Comparison of ENCODE assay signal across 8 cellular contexts in genomic region chr21:42063578-42064521, GRCh38. TPM values are rescaled to one million over a fixed set of nuclear protein-coding genes. Genes with fewer than 3 reads are reported as not detected.
DNase-seq lines count a peak whose midpoint lies in the region; ATAC-seq and TF ChIP-seq lines count a peak whose summit lies in the region.

No MANE protein-coding gene starts in this region.

- POLR2A ChIA-PET in activated B cell treated with CpG ODN at 0.5 μM for 24 hours (lab: Charles Lee), result interaction anchor here (0.6 to 3.3 kb wide), 10 partner anchors 9 to 528 kb away, joined by 3 to 21 read pairs (median 4); partner anchors contain the start of gene ZBTB21

- TF ChIP-seq CTCF in GM13977 (IDR thresholded peaks at IDR 0.05; ENCODE audit: extremely low read depth, insufficient read depth, missing control alignments) (peak; percentile 18), HL-60 (IDR thresholded peaks at IDR 0.05; ENCODE audit: insufficient read depth, low read length) (no peak), activated B cell treated with CpG ODN at 0.5 μM for 24 hours (IDR thresholded peaks at IDR 0.05) (no peak)

- no peaks in the 10 kb centered on the region for H3K9me3 ChIP-seq in effector memory CD4-positive, alpha-beta T cell (ENCODE audit: control insufficient read depth, low read length)

- H3K36me3 Mint-ChIP-seq in activated B cell treated with CpG ODN at 0.5 μM for 24 hours (ENCODE audit: low read depth), result no peaks in the 10 kb centered on the region

- H3K4me3 Mint-ChIP-seq in activated B cell treated with CpG ODN at 0.5 μM for 24 hours, result peak overlapping the region; percentile 77

- ATAC-seq in activated B cell treated with CpG ODN at 0.5 μM for 24 hours (ENCODE audit: low read depth) (peak; percentile 58), HG03095 (IDR thresholded peaks at IDR 0.05; ENCODE audit: unreplicated experiment) (no peak)

- no peaks in the 10 kb centered on the region for H3K27me3 Mint-ChIP-seq in activated B cell treated with CpG ODN at 0.5 μM for 24 hours

- in situ Hi-C loops in GM13977 (cut with MboI; ENCODE audit: low pct_unique_long_range_greater_than_20kb, low sequenced_read_pairs, unreplicated experiment), result no loop called here

- H3K36me3 ChIP-seq in effector memory CD4-positive, alpha-beta T cell (ENCODE audit: control insufficient read depth, insufficient read depth, low read length), result no peaks in the 10 kb centered on the region

- CTCF ChIA-PET in activated B cell treated with CpG ODN at 0.5 μM for 24 hours (lab: Charles Lee), result interaction anchor here (1.3 to 2.0 kb wide), 3 partner anchors 44 to 247 kb away, joined by 4 to 6 read pairs (median 4); partner anchors contain the start of gene PRDM15

- peak overlapping the region; percentile 91 for H3K27ac Mint-ChIP-seq in activated B cell treated with CpG ODN at 0.5 μM for 24 hours

- DNase-seq in GM13977 (ENCODE audit: low spot score), result peak; percentile 64
- peak; percentile 43 to 79 for DNase-seq in HL-60 (ENCODE audit: low read depth in 1 of 2, low spot score in 1 of 2)
- DNase-seq in activated B cell treated with CpG ODN at 0.5 μM for 24 hours, result peak; percentile 53
- DNase-seq in effector memory CD4-positive, alpha-beta T cell, result peak; percentile 17 to 36 (median 36)
- DNase-seq in stimulated activated CD4-positive, alpha-beta T cell treated with anti-CD3 and anti-CD28 coated beads, Interleukin-4, amount 100 ng/mL, for 1 hour, result peak; percentile 60
- no peak for DNase-seq in GOT3 (lab: John Stamatoyannopoulos, UW)
- DNase-seq in NCI-H2029 (lab: John Stamatoyannopoulos, UW), result no peak

- H3K9me3 Mint-ChIP-seq in activated B cell treated with CpG ODN at 0.5 μM for 24 hours, result no peaks in the 10 kb centered on the region

- intact Hi-C loops in activated B cell treated with CpG ODN at 0.5 μM for 24 hours (cut with micrococcal nuclease), result loop anchor here (1.0 to 10.0 kb wide), 10 partner anchors 45 to 832 kb away; partner anchors contain the start of genes MX2 and PRDM15

- H3K4me1 ChIP-seq in effector memory CD4-positive, alpha-beta T cell (ENCODE audit: control insufficient read depth, insufficient read depth, low read length, poor library complexity, severe bottlenecking), result peaks cover 25% of the 10 kb centered on the region

- H3K4me1 Mint-ChIP-seq in activated B cell treated with CpG ODN at 0.5 μM for 24 hours, result peaks cover 78% of the 10 kb centered on the region

- no peak overlapping the region for H3K4me3 ChIP-seq in HL-60 (replicated peaks; ENCODE audit: insufficient read depth, low read length)
- peak overlapping the region; percentile 65 for H3K4me3 ChIP-seq in effector memory CD4-positive, alpha-beta T cell (ENCODE audit: insufficient read depth, low read depth, low read length, poor library complexity, severe bottlenecking)

- peak overlapping the region; percentile 42 for H3K27ac ChIP-seq in HL-60 (replicated peaks)
- peak overlapping the region; percentile 88 for H3K27ac ChIP-seq in effector memory CD4-positive, alpha-beta T cell (ENCODE audit: insufficient read depth, low read length, poor library complexity, severe bottlenecking)

- H3K27me3 ChIP-seq in HL-60 (ENCODE audit: insufficient read depth, poor library complexity, severe bottlenecking), result no peaks in the 10 kb centered on the region
- H3K27me3 ChIP-seq in effector memory CD4-positive, alpha-beta T cell (replicated peaks; ENCODE audit: control insufficient read depth, insufficient read depth, low read length, poor library complexity, severe bottlenecking), result no peaks in the 10 kb centered on the region

RNA-seq across cellular contexts. Expression of gene UMODL1, which starts 7.3 kb away (rescaled TPM):
- 0.04 TPM in 1 of 2 replicates, not detected in the other for total RNA-seq in activated B cell treated with CpG ODN at 0.5 μM for 24 hours

RNA-seq across cellular contexts. Expression of gene ZBTB21, which starts 53.7 kb away (rescaled TPM):
- 24.2 and 25.4 TPM in 2 replicates for total RNA-seq in activated B cell treated with CpG ODN at 0.5 μM for 24 hours

Comparison
In these comparisons a context has a peak if more than half of its experiments do, and no peak if none do; other contexts are left out.
1. DNase-seq: peak in GM13977 (single experiment), HL-60 (2 of 2), activated B cell treated with CpG ODN at 0.5 μM for 24 hours (single experiment), effector memory CD4-positive, alpha-beta T cell (3 of 3) and stimulated activated CD4-positive, alpha-beta T cell treated with anti-CD3 and anti-CD28 coated beads, Interleukin-4, amount 100 ng/mL, for 1 hour (single experiment); none in GOT3 (single experiment) and NCI-H2029 (single experiment).